ENCODE assay signal across 3 cellular contexts in the genomic region with DNA sequence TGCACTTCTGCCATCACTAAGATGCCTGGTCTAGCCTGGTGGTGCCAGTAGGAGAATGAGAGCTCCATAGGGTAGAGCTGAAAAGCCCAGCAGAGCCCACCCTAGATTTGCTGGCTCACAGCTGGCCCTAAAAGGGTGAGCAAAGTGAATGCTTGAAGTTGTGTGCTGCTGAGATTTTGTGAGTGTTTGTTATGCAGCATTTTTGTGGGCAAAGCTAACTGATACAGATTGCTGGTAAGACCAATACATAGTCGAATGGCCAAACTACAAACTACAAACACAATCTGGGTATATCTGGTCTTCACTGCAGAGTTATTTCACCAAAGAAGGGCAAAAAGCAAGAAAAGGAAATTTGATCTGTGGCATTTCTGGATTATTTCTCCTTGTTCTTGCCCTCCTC.
TF ChIP-seq lines count a peak whose summit lies in the region.

No MANE protein-coding gene starts in this region.

TF ChIP-seq in HepG2, 621 proteins besides CTCF, POLR2A, EP300 and RAD21:
- TF ChIP-seq NFE2 (CRISPR knock-in tag; IDR thresholded peaks at IDR 0.05), result no peak
- no peak for TF ChIP-seq ZNF639 (CRISPR knock-in tag; conservative IDR thresholded peaks at IDR 0.05)
- TF ChIP-seq RBAK (CRISPR knock-in tag; IDR thresholded peaks at IDR 0.05), result peak; percentile 81

TF ChIP-seq in HEK293, 187 proteins besides CTCF, POLR2A, EP300 and RAD21:
- TF ChIP-seq HOXD13 (CRISPR knock-in tag; IDR thresholded peaks at IDR 0.05; ENCODE audit: borderline replicate concordance), result no peak
- 0 out of 2 replicates have a peak, but pooled peaks have one; percentile 42 for TF ChIP-seq RBAK (tag by site-specific recombination; IDR thresholded peaks at IDR 0.05)
TF ChIP-seq in HEK293: peak in this region for 1.

TF ChIP-seq in K562, 482 proteins besides CTCF, POLR2A, EP300 and RAD21:
- TF ChIP-seq RBM25 (IDR thresholded peaks at IDR 0.05; ENCODE audit: low read depth, low read length, severe bottlenecking) (peak; percentile 50), BCOR (IDR thresholded peaks at IDR 0.05) (peak; percentile 51; the same call in 1 of the 2 replicates), KDM1A (IDR thresholded peaks at IDR 0.05) (peak in 1 of 2 experiments; percentile 46; a peak in 2 of 4 replicates)
- TF ChIP-seq, protein P1, sequence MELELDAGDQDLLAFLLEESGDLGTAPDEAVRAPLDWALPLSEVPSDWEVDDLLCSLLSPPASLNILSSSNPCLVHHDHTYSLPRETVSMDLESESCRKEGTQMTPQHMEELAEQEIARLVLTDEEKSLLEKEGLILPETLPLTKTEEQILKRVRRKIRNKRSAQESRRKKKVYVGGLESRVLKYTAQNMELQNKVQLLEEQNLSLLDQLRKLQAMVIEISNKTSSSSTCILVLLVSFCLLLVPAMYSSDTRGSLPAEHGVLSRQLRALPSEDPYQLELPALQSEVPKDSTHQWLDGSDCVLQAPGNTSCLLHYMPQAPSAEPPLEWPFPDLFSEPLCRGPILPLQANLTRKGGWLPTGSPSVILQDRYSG (tag; conservative IDR thresholded peaks at IDR 0.05; ENCODE audit: low read depth), result no peak
